In genomic region chr11:64245797-64246623, GRCh38 we compare ENCODE assay signal across 1 cellular context.
TF ChIP-seq lines count a peak whose summit lies in the region.

No MANE protein-coding gene starts in this region.

TF ChIP-seq in K562, 482 proteins besides CTCF, POLR2A, EP300 and RAD21 (continues in another document):
- TF ChIP-seq COPS2 (conservative IDR thresholded peaks at IDR 0.05) (no peak), ZNF780A (CRISPR knock-in tag; IDR thresholded peaks at IDR 0.05) (no peak), THAP7 (CRISPR knock-in tag; IDR thresholded peaks at IDR 0.05) (no peak), SMARCE1 (IDR thresholded peaks at IDR 0.05) (peak; percentile 72), KLF13 (tag; IDR thresholded peaks at IDR 0.05; ENCODE audit: borderline replicate concordance, low read depth) (no peak), CBX8 (IDR thresholded peaks at IDR 0.05; ENCODE audit: borderline replicate concordance, extremely low read depth, low read depth, low read length, poor library complexity, severe bottlenecking) (no peak), IRF2 (CRISPR knock-in tag; IDR thresholded peaks at IDR 0.05) (0 out of 2 replicates have a peak, but pooled peaks have one; percentile 50), KDM1A (IDR thresholded peaks at IDR 0.05) (peak in 1 of 2 experiments; percentile 83; a peak in 2 of 4 replicates), KDM2B (CRISPR knock-in tag; IDR thresholded peaks at IDR 0.05) (no peak), ZBTB49 (CRISPR knock-in tag; IDR thresholded peaks at IDR 0.05; ENCODE audit: borderline replicate concordance) (no peak), DACH1 (IDR thresholded peaks at IDR 0.05; ENCODE audit: partially characterized antibody) (peak; percentile 44), THRA (IDR thresholded peaks at IDR 0.05) (no peak), RBM22 (IDR thresholded peaks at IDR 0.05; ENCODE audit: low read depth, low read length, poor library complexity, severe bottlenecking) (no peak), ZNF512 (tag; IDR thresholded peaks at IDR 0.05) (no peak), PRDM10 (IDR thresholded peaks at IDR 0.05; ENCODE audit: partially characterized antibody) (peak; percentile 58), POLR2B (IDR thresholded peaks at IDR 0.05; ENCODE audit: low read depth, partially characterized antibody) (no peak), MAFG (tag; conservative IDR thresholded peaks at IDR 0.05) (no peak), ZNF766 (CRISPR knock-in tag; conservative IDR thresholded peaks at IDR 0.05) (no peak), ZNF253 (CRISPR knock-in tag; conservative IDR thresholded peaks at IDR 0.05) (no peak), TEAD2 (tag; IDR thresholded peaks at IDR 0.05) (no peak), KDM4B (IDR thresholded peaks at IDR 0.05; ENCODE audit: borderline replicate concordance in 2 of 2, low read depth in 1 of 2) (no peak), EHMT2 (IDR thresholded peaks at IDR 0.05) (no peak), HOMEZ (CRISPR knock-in tag; IDR thresholded peaks at IDR 0.05) (no peak), MLLT1 (IDR thresholded peaks at IDR 0.05) (peak in 1 of 2 experiments; percentile 42; a peak in 2 of 4 replicates), RFX7 (CRISPR knock-in tag; IDR thresholded peaks at IDR 0.05) (no peak), NELFE (IDR thresholded peaks at IDR 0.05; ENCODE audit: insufficient read depth, insufficient read length) (no peak), BRCA1 (IDR thresholded peaks at IDR 0.05) (no peak), BRCA1 (CRISPR knock-in tag; IDR thresholded peaks at IDR 0.05) (no peak), ZNF507 (tag; conservative IDR thresholded peaks at IDR 0.05) (no peak), L3MBTL2 (IDR thresholded peaks at IDR 0.05) (no peak), PHB (CRISPR knock-in tag; IDR thresholded peaks at IDR 0.05) (no peak), UBTF (IDR thresholded peaks at IDR 0.05; ENCODE audit: borderline replicate concordance in 1 of 2, low read depth in 2 of 2, low read length in 2 of 2) (0 out of 4 replicates have a peak, but pooled peaks of 1 of the 2 experiments have one; percentile 59), ZNF589 (CRISPR knock-in tag; IDR thresholded peaks at IDR 0.05; ENCODE audit: low read depth) (no peak), POU5F1 (IDR thresholded peaks at IDR 0.05; ENCODE audit: borderline replicate concordance, low read depth, low read length, partially characterized antibody) (no peak), SRSF7 (optimal IDR thresholded peaks at IDR 0.05; ENCODE audit: low read depth, low read length) (no peak), HMBOX1 (IDR thresholded peaks at IDR 0.05) (no peak)
